8 cellular contexts compared by ENCODE assay signal in genomic region chr16:84925092-84925772, GRCh38.
DNase-seq lines count a peak whose midpoint lies in the region; ATAC-seq, FAIRE-seq and TF ChIP-seq lines count a peak whose summit lies in the region.

No MANE protein-coding gene starts in this region.

- H3K27ac ChIP-seq in parathyroid adenoma: no peak overlapping the region

- no peak overlapping the region for H2AFZ ChIP-seq in parathyroid adenoma

- TF ChIP-seq CTCF in fibroblast of pulmonary artery (IDR thresholded peaks at IDR 0.05; ENCODE audit: low read length, missing control alignments): peak; percentile 75
- peak; percentile 65 for TF ChIP-seq CTCF in parathyroid adenoma (IDR thresholded peaks at IDR 0.05)

- no peaks in the 10 kb centered on the region for H3K9me3 ChIP-seq in parathyroid adenoma (ENCODE audit: control insufficient read depth, low read length)

- H3K36me3 ChIP-seq in parathyroid adenoma (ENCODE audit: control insufficient read depth, insufficient read depth, low read length): no peaks in the 10 kb centered on the region

- H3K9ac ChIP-seq in parathyroid adenoma: no peak overlapping the region

- H3K27me3 ChIP-seq in parathyroid adenoma (ENCODE audit: control insufficient read depth, insufficient read depth, low read length): no peaks in the 10 kb centered on the region

- no peak for ATAC-seq in GM21367 (IDR thresholded peaks at IDR 0.05; ENCODE audit: unreplicated experiment)

- H3K4me3 ChIP-seq in fibroblast of pulmonary artery (replicated peaks; ENCODE audit: low read depth, low read length) (no peak overlapping the region), parathyroid adenoma (ENCODE audit: low read depth, low read length) (no peak overlapping the region)

- no peaks in the 10 kb centered on the region for H3K79me2 ChIP-seq in parathyroid adenoma

- DNase-seq in NCI-H1436 (lab: John Stamatoyannopoulos, UW) (peak; percentile 38), NCI-H1436 treated with DMSO at 0.1 percent for 48 hours (lab: John Stamatoyannopoulos, UW) (no peak), NOMO-1 treated with DMSO at 0.1 percent for 48 hours (lab: John Stamatoyannopoulos, UW; ENCODE audit: unreplicated experiment) (peak; percentile 47), activated T-cell treated with anti-CD3 and anti-CD28 coated beads for 1 hour (ENCODE audit: low read depth) (peak; percentile 69), fibroblast of pulmonary artery (ENCODE audit: low read depth) (no peak), urothelium cell line (ENCODE audit: low spot score) (peak; percentile 65)

- H3K4me1 ChIP-seq in parathyroid adenoma: no peaks in the 10 kb centered on the region

- no peak for FAIRE-seq in urothelium cell line (lab: Jason Lieb, UNC)

- no peak overlapping the region for H3K4me2 ChIP-seq in parathyroid adenoma (ENCODE audit: low read length)

Comparison
In these comparisons a context has a peak if more than half of its experiments do, and no peak if none do; other contexts are left out.
1. DNase-seq: peak in NCI-H1436 (single experiment), NOMO-1 treated with DMSO at 0.1 percent for 48 hours (single experiment), activated T-cell treated with anti-CD3 and anti-CD28 coated beads for 1 hour (single experiment) and urothelium cell line (single experiment); none in NCI-H1436 treated with DMSO at 0.1 percent for 48 hours (single experiment) and fibroblast of pulmonary artery (single experiment).